8 cellular contexts compared by ENCODE assay signal in genomic region chr6:43129434-43130194, GRCh38.
DNase-seq lines count a peak whose midpoint lies in the region; ATAC-seq and TF ChIP-seq lines count a peak whose summit lies in the region.

No MANE protein-coding gene starts in this region.

- TF ChIP-seq CTCF in LNCAP (IDR thresholded peaks at IDR 0.05) (peak; percentile 56), astrocyte of the cerebellum (IDR thresholded peaks at IDR 0.05; ENCODE audit: low read depth, low read length, missing control alignments) (peak; percentile 85)

- DNase-seq in EL (peak; percentile 61), astrocyte of the cerebellum (ENCODE audit: low read depth) (peak; percentile 24), left kidney (ENCODE audit: low read depth, low spot score) (peak; percentile 67), NCI-H774 (lab: John Stamatoyannopoulos, UW) (no peak), foreskin melanocyte (no peak)

- no peak overlapping the region for H3K4me3 ChIP-seq in astrocyte of the cerebellum (ENCODE audit: low read depth, low read length)

- ATAC-seq in GM18873 (IDR thresholded peaks at IDR 0.05; ENCODE audit: low FRiP score, unreplicated experiment) = no peak
- no peak for ATAC-seq in GM21360 (IDR thresholded peaks at IDR 0.05; ENCODE audit: unreplicated experiment)

- in situ Hi-C loops in astrocyte of the cerebellum (cut with HindIII; ENCODE audit: low sequenced_read_pairs) = no loop called here

Comparison
In these comparisons a context has a peak if more than half of its experiments do, and no peak if none do; other contexts are left out.
1. DNase-seq: peak in EL (single experiment), astrocyte of the cerebellum (single experiment) and left kidney (single experiment); none in NCI-H774 (single experiment) and foreskin melanocyte (single experiment).